In genomic region chr3:138774529-138775253, GRCh38 we compare ENCODE assay signal across 7 cellular contexts.
A peak's percentile ranks its signal among the peaks of the same experiment; 100 is the strongest.
DNase-seq lines count a peak whose midpoint lies in the region; ATAC-seq and TF ChIP-seq lines count a peak whose summit lies in the region.

No MANE protein-coding gene starts in this region.

- peaks cover 32% of the 10 kb centered on the region for H3K4me1 Mint-ChIP-seq in activated T-helper 1 cell treated with anti-CD3 and anti-CD28 coated beads, Interleukin-12 subunit alpha, Interleukin-12 subunit beta, Interleukin-2, Interleukin-4 antibody, amounts not matched to agents 30 ng/mL and 10 ng/mL and 1 ng/mL, durations not matched to agents 14 hours and 24 hours and 36 hours (ENCODE audit: low read depth)

- peaks cover 6% of the 10 kb centered on the region for H3K4me1 ChIP-seq in cardiac muscle cell (ENCODE audit: low read depth)

- H3K27ac ChIP-seq in cardiac muscle cell: peak overlapping the region; percentile 71

- DNase-seq in EL (peak; percentile 99), NCI-H2029 treated with DMSO at 0.1 percent for 48 hours (lab: John Stamatoyannopoulos, UW) (peak; percentile 97), cardiac muscle cell (ENCODE audit: low read depth in 1 of 2, low spot score in 1 of 2) (peak; percentile 1 to 99), renal cortical epithelial cell (ENCODE audit: low read depth) (peak; percentile 100), GM13977 (ENCODE audit: low spot score) (no peak)
- DNase-seq in activated T-helper 1 cell treated with anti-CD3 and anti-CD28 coated beads, Interleukin-12 subunit alpha, Interleukin-12 subunit beta, Interleukin-2, Interleukin-4 antibody, amounts not matched to agents 30 ng/mL and 10 ng/mL and 1 ng/mL, durations not matched to agents 14 hours and 24 hours and 36 hours (ENCODE audit: low spot score): no peak

- no peak for TF ChIP-seq CTCF in cardiac muscle cell (IDR thresholded peaks at IDR 0.05; ENCODE audit: low read depth, low read length)
- TF ChIP-seq CTCF in GM13977 (IDR thresholded peaks at IDR 0.05; ENCODE audit: extremely low read depth, insufficient read depth, missing control alignments): no peak

- H3K36me3 ChIP-seq in cardiac muscle cell: no peaks in the 10 kb centered on the region

- H3K4me3 ChIP-seq in cardiac muscle cell: no peak overlapping the region

- peak; percentile 76 for ATAC-seq in HG02973 (IDR thresholded peaks at IDR 0.05; ENCODE audit: unreplicated experiment)

- H3K4me3 Mint-ChIP-seq in activated T-helper 1 cell treated with anti-CD3 and anti-CD28 coated beads, Interleukin-12 subunit alpha, Interleukin-12 subunit beta, Interleukin-2, Interleukin-4 antibody, amounts not matched to agents 30 ng/mL and 10 ng/mL and 1 ng/mL, durations not matched to agents 14 hours and 24 hours and 36 hours: no peak overlapping the region

- H3K9me3 ChIP-seq in cardiac muscle cell (ENCODE audit: low read depth): no peaks in the 10 kb centered on the region

- H3K36me3 Mint-ChIP-seq in activated T-helper 1 cell treated with anti-CD3 and anti-CD28 coated beads, Interleukin-12 subunit alpha, Interleukin-12 subunit beta, Interleukin-2, Interleukin-4 antibody, amounts not matched to agents 30 ng/mL and 10 ng/mL and 1 ng/mL, durations not matched to agents 14 hours and 24 hours and 36 hours (ENCODE audit: low read depth): peaks cover 13% of the 10 kb centered on the region

- H3K27me3 Mint-ChIP-seq in activated T-helper 1 cell treated with anti-CD3 and anti-CD28 coated beads, Interleukin-12 subunit alpha, Interleukin-12 subunit beta, Interleukin-2, Interleukin-4 antibody, amounts not matched to agents 30 ng/mL and 10 ng/mL and 1 ng/mL, durations not matched to agents 14 hours and 24 hours and 36 hours (ENCODE audit: insufficient read depth): no peaks in the 10 kb centered on the region

- H3K27ac Mint-ChIP-seq in activated T-helper 1 cell treated with anti-CD3 and anti-CD28 coated beads, Interleukin-12 subunit alpha, Interleukin-12 subunit beta, Interleukin-2, Interleukin-4 antibody, amounts not matched to agents 30 ng/mL and 10 ng/mL and 1 ng/mL, durations not matched to agents 14 hours and 24 hours and 36 hours: peak overlapping the region; percentile 59

- H3K27me3 ChIP-seq in cardiac muscle cell: no peaks in the 10 kb centered on the region

- in situ Hi-C loops in GM13977 (cut with MboI; ENCODE audit: low pct_unique_long_range_greater_than_20kb, low sequenced_read_pairs, unreplicated experiment): no loop called here

- intact Hi-C loops in activated T-helper 1 cell treated with anti-CD3 and anti-CD28 coated beads, Interleukin-12 subunit alpha, Interleukin-12 subunit beta, Interleukin-2, Interleukin-4 antibody, amounts not matched to agents 30 ng/mL and 10 ng/mL and 1 ng/mL, durations not matched to agents 14 hours and 24 hours and 36 hours (cut with micrococcal nuclease): loop anchor here (5.0 kb wide), 2 partner anchors 37 to 143 kb away; no protein-coding TSS in a partner anchor

- no peaks in the 10 kb centered on the region for H3K9me3 Mint-ChIP-seq in activated T-helper 1 cell treated with anti-CD3 and anti-CD28 coated beads, Interleukin-12 subunit alpha, Interleukin-12 subunit beta, Interleukin-2, Interleukin-4 antibody, amounts not matched to agents 30 ng/mL and 10 ng/mL and 1 ng/mL, durations not matched to agents 14 hours and 24 hours and 36 hours

Comparison
In these comparisons a context has a peak if more than half of its experiments do, and no peak if none do; other contexts are left out.
1. DNase-seq: peak in EL (single experiment), NCI-H2029 treated with DMSO at 0.1 percent for 48 hours (single experiment), cardiac muscle cell (2 of 2) and renal cortical epithelial cell (single experiment); none in activated T-helper 1 cell treated with anti-CD3 and anti-CD28 coated beads, Interleukin-12 subunit alpha, Interleukin-12 subunit beta, Interleukin-2, Interleukin-4 antibody, amounts not matched to agents 30 ng/mL and 10 ng/mL and 1 ng/mL, durations not matched to agents 14 hours and 24 hours and 36 hours (single experiment) and GM13977 (single experiment).